ENCODE assay signal across 28 cellular contexts in the genomic region with DNA sequence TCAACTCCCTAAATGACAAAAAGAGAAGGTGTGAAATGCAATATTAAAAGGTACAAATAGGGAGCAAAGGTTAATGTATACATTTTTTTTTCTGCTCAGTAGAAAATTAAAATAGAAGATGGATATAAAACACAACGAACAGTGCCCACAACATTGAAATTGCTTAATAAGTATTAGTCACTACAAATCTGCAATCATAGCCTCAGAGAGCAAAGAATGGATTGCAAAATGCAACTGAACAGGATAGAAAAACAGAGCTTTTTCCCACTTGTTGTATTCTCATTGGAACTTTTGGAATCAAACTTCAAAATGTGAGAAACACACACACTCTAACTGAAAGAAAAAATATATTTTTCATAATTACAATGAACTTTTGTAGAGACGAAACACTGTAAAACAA.
"Had no signal": no experiment of that assay in that cellular context is flagged by ENCODE, and none has a peak within 500 bp of the region (broad histone marks: within the 10 kb centered on the region; RNA-seq: fewer than 3 reads in every experiment).

No MANE protein-coding gene starts in this region.

- ATAC-seq: foreskin keratinocyte; gastroesophageal sphincter; heart left ventricle; left lobe of liver; mucosa of descending colon; natural killer cell treated with Interleukin-12 subunit alpha and Interleukin-12 subunit beta and Interleukin-15 and Interleukin-18, amount 100 ng/mL, for 72 hours; sciatic nerve; stimulated activated naive CD8-positive, alpha-beta T cell treated with anti-CD3 and anti-CD28 coated beads, Interleukin-15, amount 100 ng/mL, for 72 hours had no signal

- H3K27ac ChIP-seq: dorsolateral prefrontal cortex, foreskin keratinocyte, gastroesophageal sphincter, heart left ventricle, hepatocyte, neutrophil, parathyroid adenoma, prostate gland, right atrium auricular region, thyroid gland, vagina had no signal

- H3K4me3 ChIP-seq: dorsolateral prefrontal cortex, gastroesophageal sphincter, heart left ventricle, hepatocyte, lung, mucosa of descending colon, prostate gland, right atrium auricular region, smooth muscle cell, thyroid gland, vagina had no signal

- DNase-seq: dorsolateral prefrontal cortex; effector CD4-positive, alpha-beta T cell; foreskin keratinocyte; heart left ventricle; kidney; mesenchymal stem cell; mucosa of descending colon; naive B cell; stimulated activated CD4-positive, alpha-beta T cell treated with anti-CD3 and anti-CD28 coated beads, Interleukin-12 subunit alpha, Interleukin-12 subunit beta, amount 100 ng/mL, for 4 hours; stimulated activated CD4-positive, alpha-beta T cell treated with anti-CD3 and anti-CD28 coated beads, Interleukin-1b, Interleukin-23, amount 100 ng/mL, for 48 hours; stimulated activated CD4-positive, alpha-beta T cell treated with anti-CD3 and anti-CD28 coated beads, Interleukin-4, amount 100 ng/mL, for 1 hour; stimulated activated CD8-positive, alpha-beta memory T cell treated with anti-CD3 and anti-CD28 coated beads, Interleukin-4, amount 100 ng/mL, for 48 hours; stimulated activated naive CD4-positive, alpha-beta T cell; stimulated activated naive CD8-positive, alpha-beta T cell treated with anti-CD3 and anti-CD28 coated beads, Interleukin-15, amount 100 ng/mL, for 72 hours; thyroid gland; trophoblast cell had no signal
